In the genomic region with DNA sequence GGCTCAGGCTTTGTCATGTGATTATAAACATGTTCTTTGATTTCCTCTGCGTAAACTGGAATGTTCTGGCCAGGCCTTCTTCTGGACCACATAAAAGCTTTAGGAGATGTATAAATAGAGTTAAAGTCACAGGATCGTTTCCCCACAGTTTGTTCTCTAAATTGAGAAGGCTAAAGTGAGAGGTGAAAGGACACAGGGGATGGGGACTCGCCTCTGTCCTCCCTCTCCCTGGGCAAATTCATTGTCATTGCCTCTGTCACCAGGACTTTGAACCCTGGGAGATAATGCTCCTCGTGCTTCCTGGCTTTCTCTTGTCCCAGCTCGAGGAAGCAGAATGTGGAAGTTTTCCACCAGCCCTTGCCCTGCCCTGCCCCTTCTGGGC, we compare ENCODE assay signal across 17 cellular contexts. TPM values are rescaled to one million over a fixed set of nuclear protein-coding genes. Genes with fewer than 3 reads are reported as not detected.
DNase-seq lines count a peak whose midpoint lies in the region; ATAC-seq, FAIRE-seq and TF ChIP-seq lines count a peak whose summit lies in the region.
"Had no signal": no experiment of that assay in that cellular context is flagged by ENCODE, and none has a peak within 500 bp of the region (broad histone marks: within the 10 kb centered on the region; RNA-seq: fewer than 3 reads in every experiment).

No MANE protein-coding gene starts in this region.

- no peak overlapping the region for H3K4me3 Mint-ChIP-seq in WTC11
- H3K4me3 Mint-ChIP-seq: CD4-positive, CD25-positive, alpha-beta regulatory T cell; H9; IgD-negative memory B cell had no signal

- H3K4me3 ChIP-seq in liver (ENCODE audit: low read depth in 1 of 3, low read length in 3 of 3), result no peak overlapping the region
- no peak overlapping the region for H3K4me3 ChIP-seq in small intestine (ENCODE audit: low read depth in 1 of 2, low read length in 2 of 2)

- no peaks in the 10 kb centered on the region for H3K27me3 ChIP-seq in liver (ENCODE audit: control insufficient read depth in 4 of 4, insufficient read depth in 4 of 4, low read length in 3 of 4)
- no peaks in the 10 kb centered on the region for H3K27me3 ChIP-seq in small intestine (ENCODE audit: control insufficient read depth in 2 of 2, insufficient read depth in 2 of 2, low read length in 2 of 2)

- H3K9me3 Mint-ChIP-seq in WTC11, result no peaks in the 10 kb centered on the region
- H3K9me3 Mint-ChIP-seq: CD4-positive, CD25-positive, alpha-beta regulatory T cell; H9; IgD-negative memory B cell had no signal

- H3K9me3 ChIP-seq in liver (ENCODE audit: control insufficient read depth in 4 of 4, low read length in 3 of 4) (no peaks in the 10 kb centered on the region), small intestine (ENCODE audit: control insufficient read depth, low read depth) (no peaks in the 10 kb centered on the region)

- FAIRE-seq in small intestine (lab: Jason Lieb, UNC), result no peak
- FAIRE-seq: GM19239 had no signal

- H3K27ac ChIP-seq in liver (ENCODE audit: low read depth in 1 of 2, low read length in 2 of 2) (peak overlapping the region; percentile 78 to 80), small intestine (ENCODE audit: low read depth in 1 of 2, low read length in 1 of 2) (no peak overlapping the region)
- H3K27ac ChIP-seq: 22Rv1, HL-60 had no signal

- peaks cover 15 to 35% (median 29%) of the 10 kb centered on the region in 4 donors for H3K4me1 ChIP-seq in liver (ENCODE audit: control insufficient read depth in 4 of 4, insufficient read depth in 4 of 4, low read length in 3 of 4)
- no peaks in the 10 kb centered on the region for H3K4me1 ChIP-seq in small intestine (ENCODE audit: control insufficient read depth in 2 of 2, insufficient read depth in 1 of 2, low read depth in 1 of 2, low read length in 1 of 2)

- DNase-seq in DMS53 (lab: John Stamatoyannopoulos, UW) (peak; percentile 4), DMS53 treated with DMSO at 0.1 percent for 48 hours (lab: John Stamatoyannopoulos, UW; ENCODE audit: unreplicated experiment) (no peak), WTC11 (ENCODE audit: low spot score) (no peak), small intestine (peak; percentile 77), GF-D8 (lab: John Stamatoyannopoulos, UW) (no peak), NCI-H526 treated with DMSO at 0.1 percent for 48 hours (lab: John Stamatoyannopoulos, UW) (no peak)
- DNase-seq: CD4-positive, CD25-positive, alpha-beta regulatory T cell; DND-41; GDM1; GOT3; H9 had no signal

- H3K36me3 ChIP-seq in liver (ENCODE audit: control insufficient read depth in 4 of 4, insufficient read depth in 3 of 4, low read depth in 1 of 4, low read length in 3 of 4) (no peaks in the 10 kb centered on the region), small intestine (ENCODE audit: control insufficient read depth in 2 of 2, insufficient read depth in 2 of 2, low read length in 2 of 2) (no peaks in the 10 kb centered on the region)

- H3K9ac ChIP-seq in liver (ENCODE audit: low read depth in 1 of 2, low read length in 2 of 2), result peak overlapping the region in 1 of 2 donors; percentile 77

- WGBS in liver, result 13% methylated on average over 5 of the region's 5 CpGs
- WGBS in small intestine, 3 donors, result 35 to 53% (median 36%) methylated on average over 5 of the region's 5 CpGs

- no peak for ATAC-seq in WTC11
- ATAC-seq in HG02884 (IDR thresholded peaks at IDR 0.05; ENCODE audit: unreplicated experiment), result no peak

- H3K4me1 Mint-ChIP-seq in WTC11, result peaks cover 4% of the 10 kb centered on the region; the same call in 1 of the 2 replicates

- TF ChIP-seq CTCF in WTC11 (IDR thresholded peaks at IDR 0.05), result no peak
- no peak for TF ChIP-seq CTCF in liver (IDR thresholded peaks at IDR 0.05; ENCODE audit: low read depth, low read length, missing input control)

- peaks cover 4% of the 10 kb centered on the region; the same call in 1 of the 2 replicates for H3K27me3 Mint-ChIP-seq in WTC11 (ENCODE audit: low read depth)

- no peak overlapping the region for H3K27ac Mint-ChIP-seq in WTC11
- H3K27ac Mint-ChIP-seq: CD4-positive, CD25-positive, alpha-beta regulatory T cell; H9; IgD-negative memory B cell had no signal

- CTCF ChIA-PET in WTC11 (lab: Charles Lee), result no interaction called here

- peak; percentile 24 to 58 for TF ChIP-seq RAD21 in liver (IDR thresholded peaks at IDR 0.05)

- POLR2A ChIA-PET in WTC11 (lab: Charles Lee), result interaction anchor here (0.6 kb wide), 1 partner anchor 71 kb away, joined by 3 read pairs; no protein-coding TSS in a partner anchor

- H3K36me3 Mint-ChIP-seq in WTC11, result no peaks in the 10 kb centered on the region
- H3K36me3 Mint-ChIP-seq: CD4-positive, CD25-positive, alpha-beta regulatory T cell; IgD-negative memory B cell had no signal

TF ChIP-seq in WTC11, 78 proteins besides CTCF, POLR2A, EP300 and RAD21:
- peak; percentile 62 for TF ChIP-seq GABPB1 (CRISPR knock-in tag; IDR thresholded peaks at IDR 0.05)
- TF ChIP-seq MYBL2 (CRISPR knock-in tag; IDR thresholded peaks at IDR 0.05), result no peak

TF ChIP-seq in liver, 16 proteins besides CTCF, POLR2A, EP300 and RAD21:
- peak; percentile 46 for TF ChIP-seq NR2F2 (IDR thresholded peaks at IDR 0.05)
- TF ChIP-seq SP1 (IDR thresholded peaks at IDR 0.05), result peak; percentile 96
- TF ChIP-seq EGR1 (IDR thresholded peaks at IDR 0.05; ENCODE audit: low read depth in 2 of 2), result peak; percentile 24 to 82
- peak; percentile 53 to 75 for TF ChIP-seq JUND (IDR thresholded peaks at IDR 0.05)
- peak; percentile 56 for TF ChIP-seq FOXA1 (IDR thresholded peaks at IDR 0.05)
- TF ChIP-seq GABPA (IDR thresholded peaks at IDR 0.05 in 1 of 2, conservative IDR thresholded peaks at IDR 0.05 in 1 of 2), result no peak
- no peak for TF ChIP-seq REST (IDR thresholded peaks at IDR 0.05)
- peak; percentile 29 for TF ChIP-seq TAF1 (conservative IDR thresholded peaks at IDR 0.05)
- peak; percentile 96 for TF ChIP-seq HNF4G (IDR thresholded peaks at IDR 0.05)
- peak; percentile 99 for TF ChIP-seq MAX (IDR thresholded peaks at IDR 0.05)
- TF ChIP-seq RXRA (IDR thresholded peaks at IDR 0.05), result peak; percentile 79 to 84
- peak; percentile 34 for TF ChIP-seq FOXA2 (IDR thresholded peaks at IDR 0.05)
- peak; percentile 94 to 96 for TF ChIP-seq HNF4A (conservative IDR thresholded peaks at IDR 0.05)
- TF ChIP-seq ATF3 (IDR thresholded peaks at IDR 0.05), result no peak
- peak; percentile 69 for TF ChIP-seq ZBTB33 (IDR thresholded peaks at IDR 0.05)
- TF ChIP-seq YY1 (IDR thresholded peaks at IDR 0.05), result peak; percentile 69

RNA-seq across cellular contexts. Expression of gene ZFAND3, which starts 20.3 kb away (rescaled TPM):
- total RNA-seq in WTC11 (2021) (45.4 to 51.6 TPM (median 50.3 TPM) in 3 replicates), liver (10 to 100 TPM; 17.8 to 28.4 TPM)
- polyA plus RNA-seq in liver (10 to 100 TPM in 1 of 2 donors, 1 to 10 TPM in 1; 7.7 to 37.5 TPM), small intestine (10 to 100 TPM; 35.9 to 40.9 (median 40.8) TPM)

Comparison
In these comparisons a context has a peak if more than half of its experiments do, and no peak if none do; other contexts are left out.
1. DNase-seq: peak in DMS53 (single experiment) and small intestine (single experiment); none in DMS53 treated with DMSO at 0.1 percent for 48 hours (single experiment), WTC11 (single experiment), GF-D8 (single experiment) and NCI-H526 treated with DMSO at 0.1 percent for 48 hours (single experiment).
2. H3K27ac ChIP-seq: peak in liver (2 of 2); none in small intestine (0 of 2).